In genomic region chr21:37986751-37987399, GRCh38 we compare ENCODE assay signal across 16 cellular contexts.
DNase-seq lines count a peak whose midpoint lies in the region; TF ChIP-seq lines count a peak whose summit lies in the region.
"Had no signal": no experiment of that assay in that cellular context is flagged by ENCODE, and none has a peak within 500 bp of the region (broad histone marks: within the 10 kb centered on the region; RNA-seq: fewer than 3 reads in every experiment).

No MANE protein-coding gene starts in this region.

- H3K4me3 ChIP-seq in left ventricle myocardium inferior = no peak overlapping the region
- no peak overlapping the region for H3K4me3 ChIP-seq in SK-N-SH (ENCODE audit: low read depth in 2 of 2, low read length in 1 of 2)
- H3K4me3 ChIP-seq: lower lobe of right lung, ovary, testis had no signal

- no peaks in the 10 kb centered on the region for H3K9me3 Mint-ChIP-seq in activated T-helper 2 cell treated with anti-CD3 and anti-CD28 coated beads, Interferon-gamma antibody, Interleukin-2, Interleukin-4, amounts not matched to agents 10 μg/mL and 5 μg/mL and 100 μg/mL, durations not matched to agents 14 hours and 24 hours and 36 hours
- H3K9me3 Mint-ChIP-seq: dendritic cell treated with granulocyte-macrophage colony-stimulating factor and Interleukin-4, amounts not matched to agents 40 ng/mL and 50 ng/mL, for 4 days had no signal

- intact Hi-C loops in left ventricle myocardium inferior (cut with micrococcal nuclease) = no loop called here
- intact Hi-C loops in activated T-helper 2 cell treated with anti-CD3 and anti-CD28 coated beads, Interferon-gamma antibody, Interleukin-2, Interleukin-4, amounts not matched to agents 10 μg/mL and 5 μg/mL and 100 μg/mL, durations not matched to agents 14 hours and 24 hours and 36 hours (cut with micrococcal nuclease) = no loop called here

- no peak overlapping the region for H3K27ac Mint-ChIP-seq in activated T-helper 2 cell treated with anti-CD3 and anti-CD28 coated beads, Interferon-gamma antibody, Interleukin-2, Interleukin-4, amounts not matched to agents 10 μg/mL and 5 μg/mL and 100 μg/mL, durations not matched to agents 14 hours and 24 hours and 36 hours
- H3K27ac Mint-ChIP-seq: dendritic cell treated with granulocyte-macrophage colony-stimulating factor and Interleukin-4, amounts not matched to agents 40 ng/mL and 50 ng/mL, for 4 days had no signal

- H3K9me2 ChIP-seq in SK-N-SH = no peaks in the 10 kb centered on the region

- H4K20me1 ChIP-seq in SK-N-SH (ENCODE audit: insufficient read depth) = no peaks in the 10 kb centered on the region

- TF ChIP-seq CTCF in left ventricle myocardium inferior (IDR thresholded peaks at IDR 0.05; ENCODE audit: borderline replicate concordance) (no peak), SK-N-SH (IDR thresholded peaks at IDR 0.05) (no peak)

- no peaks in the 10 kb centered on the region for H3F3A ChIP-seq in SK-N-SH (replicated peaks; ENCODE audit: insufficient read depth)

- H3K36me3 Mint-ChIP-seq in activated T-helper 2 cell treated with anti-CD3 and anti-CD28 coated beads, Interferon-gamma antibody, Interleukin-2, Interleukin-4, amounts not matched to agents 10 μg/mL and 5 μg/mL and 100 μg/mL, durations not matched to agents 14 hours and 24 hours and 36 hours (ENCODE audit: low read depth) = no peaks in the 10 kb centered on the region

- H3K9me3 ChIP-seq in left ventricle myocardium inferior (replicated peaks) (no peaks in the 10 kb centered on the region), SK-N-SH (no peaks in the 10 kb centered on the region)
- H3K9me3 ChIP-seq: Caco-2, lower lobe of right lung, ovary, testis had no signal

- no peak overlapping the region for H2AFZ ChIP-seq in SK-N-SH (ENCODE audit: low read depth)

- H3K4me1 Mint-ChIP-seq in activated T-helper 2 cell treated with anti-CD3 and anti-CD28 coated beads, Interferon-gamma antibody, Interleukin-2, Interleukin-4, amounts not matched to agents 10 μg/mL and 5 μg/mL and 100 μg/mL, durations not matched to agents 14 hours and 24 hours and 36 hours (ENCODE audit: low read depth) = no peaks in the 10 kb centered on the region

- peak; percentile 98 for DNase-seq in DMS153 (lab: John Stamatoyannopoulos, UW)
- DNase-seq in NCI-H128 (lab: John Stamatoyannopoulos, UW; ENCODE audit: unreplicated experiment) = peak; percentile 9
- DNase-seq in NCI-H2196 (lab: John Stamatoyannopoulos, UW; ENCODE audit: unreplicated experiment) = peak; percentile 83
- DNase-seq in T1000 (lab: John Stamatoyannopoulos, UW) = peak; percentile 8
- DNase-seq in left ventricle myocardium inferior = no peak
- DNase-seq in activated T-helper 2 cell treated with anti-CD3 and anti-CD28 coated beads, Interferon-gamma antibody, Interleukin-2, Interleukin-4, amounts not matched to agents 10 μg/mL and 5 μg/mL and 100 μg/mL, durations not matched to agents 14 hours and 24 hours and 36 hours (ENCODE audit: low spot score) = no peak
- no peak for DNase-seq in SK-N-SH
- no peak for DNase-seq in stimulated activated CD4-positive, alpha-beta T cell treated with anti-CD3 and anti-CD28 coated beads, Interleukin-12 subunit alpha, Interleukin-12 subunit beta, amount 100 ng/mL, for 4 hours
- DNase-seq: activated CD8-positive, alpha-beta memory T cell treated with anti-CD3 and anti-CD28 coated beads, Interleukin-2, amount 50 U/mL, for 48 hours; activated naive CD4-positive, alpha-beta T cell treated with anti-CD3 and anti-CD28 coated beads, Interleukin-2, amount 50 U/mL, for 16 hours; Caco-2; lower lobe of right lung; ovary; testis had no signal

- CTCF ChIA-PET in SK-N-SH (lab: Yijun Ruan, JAX) = no interaction called here

- H3K27ac ChIP-seq in left ventricle myocardium inferior (replicated peaks) (no peak overlapping the region), SK-N-SH (ENCODE audit: low read depth in 2 of 2, low read length in 1 of 2) (no peak overlapping the region)
- H3K27ac ChIP-seq: epithelial cell of prostate, lower lobe of right lung, ovary, testis had no signal

- TF ChIP-seq EP300 in SK-N-SH (IDR thresholded peaks at IDR 0.05; ENCODE audit: borderline replicate concordance in 1 of 2, low read depth in 1 of 2, low read length in 1 of 2) = no peak

- H3K27me3 Mint-ChIP-seq in activated T-helper 2 cell treated with anti-CD3 and anti-CD28 coated beads, Interferon-gamma antibody, Interleukin-2, Interleukin-4, amounts not matched to agents 10 μg/mL and 5 μg/mL and 100 μg/mL, durations not matched to agents 14 hours and 24 hours and 36 hours (ENCODE audit: low read depth) = peaks cover 5% of the 10 kb centered on the region

- H3K9ac ChIP-seq in SK-N-SH = no peak overlapping the region

- H3K4me2 ChIP-seq in SK-N-SH = no peak overlapping the region

- no peaks in the 10 kb centered on the region for H3K79me2 ChIP-seq in SK-N-SH (ENCODE audit: insufficient read depth)

- H3K27me3 ChIP-seq in left ventricle myocardium inferior (ENCODE audit: low read depth) (peaks cover 29% of the 10 kb centered on the region), SK-N-SH (ENCODE audit: insufficient read depth) (no peaks in the 10 kb centered on the region; the same call in 1 of the 2 replicates)
- H3K27me3 ChIP-seq: ovary, testis had no signal

- TF ChIP-seq RAD21 in SK-N-SH (IDR thresholded peaks at IDR 0.05; ENCODE audit: low read length) = no peak

- POLR2A ChIA-PET in SK-N-SH (lab: Yijun Ruan, JAX) = no interaction called here

- no peak overlapping the region for H3K4me3 Mint-ChIP-seq in activated T-helper 2 cell treated with anti-CD3 and anti-CD28 coated beads, Interferon-gamma antibody, Interleukin-2, Interleukin-4, amounts not matched to agents 10 μg/mL and 5 μg/mL and 100 μg/mL, durations not matched to agents 14 hours and 24 hours and 36 hours (ENCODE audit: low read depth)
- H3K4me3 Mint-ChIP-seq: dendritic cell treated with granulocyte-macrophage colony-stimulating factor and Interleukin-4, amounts not matched to agents 40 ng/mL and 50 ng/mL, for 4 days had no signal

- H3K36me3 ChIP-seq in left ventricle myocardium inferior (no peaks in the 10 kb centered on the region), SK-N-SH (replicated peaks in 1 of 2; ENCODE audit: control insufficient read depth in 1 of 2, insufficient read depth in 2 of 2, low read length in 1 of 2) (no peaks in the 10 kb centered on the region)
- H3K36me3 ChIP-seq: lower lobe of right lung, ovary had no signal

- 3% methylated on average over 5 of the region's 5 CpGs for WGBS in SK-N-SH (ENCODE audit: low lambda C conversion rate)

- H3K4me1 ChIP-seq in left ventricle myocardium inferior = no peaks in the 10 kb centered on the region
- no peaks in the 10 kb centered on the region for H3K4me1 ChIP-seq in SK-N-SH (ENCODE audit: control insufficient read depth in 1 of 2, insufficient read depth in 2 of 2, low read depth in 1 of 2, low read length in 1 of 2)
- H3K4me1 ChIP-seq: Caco-2, lower lobe of right lung, testis had no signal

TF ChIP-seq in SK-N-SH, 30 proteins besides CTCF, POLR2A, EP300 and RAD21 (continues in another document):
- no peak for TF ChIP-seq GATA2 (CRISPR knock-in tag; IDR thresholded peaks at IDR 0.05)
- TF ChIP-seq JUND (IDR thresholded peaks at IDR 0.05) = no peak
- no peak for TF ChIP-seq REST (IDR thresholded peaks at IDR 0.05; ENCODE audit: low read depth, low read length)
- TF ChIP-seq IRF3 (IDR thresholded peaks at IDR 0.05; ENCODE audit: low read depth, low read length) = no peak
- no peak for TF ChIP-seq CHD2 (IDR thresholded peaks at IDR 0.05; ENCODE audit: low read length, partially characterized antibody)
- TF ChIP-seq EZH2phosphoT487 (IDR thresholded peaks at IDR 0.05; ENCODE audit: borderline replicate concordance, low read depth) = no peak
- no peak for TF ChIP-seq NFIC (IDR thresholded peaks at IDR 0.05; ENCODE audit: borderline replicate concordance)
- no peak for TF ChIP-seq ELF1 (IDR thresholded peaks at IDR 0.05)
- no peak for TF ChIP-seq MEF2A (IDR thresholded peaks at IDR 0.05; ENCODE audit: borderline replicate concordance, low read depth)
- no peak for TF ChIP-seq FOSL2 (IDR thresholded peaks at IDR 0.05; ENCODE audit: borderline replicate concordance, low read depth)
- no peak for TF ChIP-seq SIN3A (IDR thresholded peaks at IDR 0.05; ENCODE audit: borderline replicate concordance, low read depth, low read length)
- TF ChIP-seq SMC3 (IDR thresholded peaks at IDR 0.05; ENCODE audit: low read depth, low read length) = no peak

Comparison
In these comparisons a context has a peak if more than half of its experiments do, and no peak if none do; other contexts are left out.
1. DNase-seq: peak in DMS153 (single experiment), NCI-H128 (single experiment), NCI-H2196 (single experiment) and T1000 (single experiment); none in left ventricle myocardium inferior (single experiment), activated T-helper 2 cell treated with anti-CD3 and anti-CD28 coated beads, Interferon-gamma antibody, Interleukin-2, Interleukin-4, amounts not matched to agents 10 μg/mL and 5 μg/mL and 100 μg/mL, durations not matched to agents 14 hours and 24 hours and 36 hours (single experiment), SK-N-SH (single experiment) and stimulated activated CD4-positive, alpha-beta T cell treated with anti-CD3 and anti-CD28 coated beads, Interleukin-12 subunit alpha, Interleukin-12 subunit beta, amount 100 ng/mL, for 4 hours (single experiment).